24 cellular contexts compared by ENCODE assay signal in the genomic region with DNA sequence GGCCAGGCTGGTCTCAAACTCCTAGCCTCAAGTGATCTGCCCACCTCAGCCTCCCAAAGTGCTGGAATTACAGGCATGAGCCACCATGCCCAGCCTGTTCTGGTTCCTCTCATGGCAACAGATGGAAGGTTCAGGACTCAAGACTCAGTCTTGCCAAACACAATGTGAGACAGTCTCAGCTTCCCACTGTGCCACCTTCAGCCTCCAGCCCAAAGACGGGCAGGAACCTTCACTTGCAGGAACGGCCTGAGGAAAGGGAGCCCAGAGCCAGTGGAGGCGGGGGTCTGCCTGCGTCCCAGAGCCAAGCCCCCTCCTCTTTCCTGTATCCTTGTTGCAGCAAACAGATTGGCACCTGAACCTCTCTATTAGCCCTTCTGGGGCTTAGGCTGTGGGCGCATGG. TPM values are rescaled to one million over a fixed set of nuclear protein-coding genes. Genes with fewer than 3 reads are reported as not detected.
"Had no signal": no experiment of that assay in that cellular context is flagged by ENCODE, and none has a peak within 500 bp of the region (broad histone marks: within the 10 kb centered on the region; RNA-seq: fewer than 3 reads in every experiment).

No MANE protein-coding gene starts in this region.

- H3K36me3 ChIP-seq: SJSA1 had no signal

- H3K9ac ChIP-seq: KMS-11 had no signal

- ATAC-seq: K562 had no signal

- DNase-seq: Kasumi-1, MV-4-11, NCI-H1048, NCI-H1105, NCI-H1417, NCI-H1436 treated with DMSO at 0.1 percent for 48 hours, NCI-H1694, NCI-H187 treated with DMSO at 0.1 percent for 48 hours, NCI-H2029 treated with DMSO at 0.1 percent for 48 hours, NCI-H2171 treated with DMSO at 0.1 percent for 48 hours, NCI-H345, NCI-H446 treated with DMSO at 0.1 percent for 48 hours, NCI-H510A treated with DMSO at 0.1 percent for 48 hours, NCI-H526 treated with DMSO at 0.1 percent for 48 hours, NCI-H748 treated with DMSO at 0.1 percent for 48 hours, Right ventricle myocardium superior, RPMI8226, SIG-M5 had no signal

- H3K4me2 ChIP-seq: KMS-11 had no signal

- H3K27ac ChIP-seq: HL-60, KMS-11, SJSA1, SK-N-MC had no signal

- H3K4me3 ChIP-seq: K562, SJSA1, SK-N-MC had no signal

RNA-seq across cellular contexts. Expression of a gene that starts 2.9 kb away (rescaled TPM):
- total RNA-seq: M059J, Right ventricle myocardium superior, SJSA1 had no signal
